13 cellular contexts compared by ENCODE assay signal in the genomic region with DNA sequence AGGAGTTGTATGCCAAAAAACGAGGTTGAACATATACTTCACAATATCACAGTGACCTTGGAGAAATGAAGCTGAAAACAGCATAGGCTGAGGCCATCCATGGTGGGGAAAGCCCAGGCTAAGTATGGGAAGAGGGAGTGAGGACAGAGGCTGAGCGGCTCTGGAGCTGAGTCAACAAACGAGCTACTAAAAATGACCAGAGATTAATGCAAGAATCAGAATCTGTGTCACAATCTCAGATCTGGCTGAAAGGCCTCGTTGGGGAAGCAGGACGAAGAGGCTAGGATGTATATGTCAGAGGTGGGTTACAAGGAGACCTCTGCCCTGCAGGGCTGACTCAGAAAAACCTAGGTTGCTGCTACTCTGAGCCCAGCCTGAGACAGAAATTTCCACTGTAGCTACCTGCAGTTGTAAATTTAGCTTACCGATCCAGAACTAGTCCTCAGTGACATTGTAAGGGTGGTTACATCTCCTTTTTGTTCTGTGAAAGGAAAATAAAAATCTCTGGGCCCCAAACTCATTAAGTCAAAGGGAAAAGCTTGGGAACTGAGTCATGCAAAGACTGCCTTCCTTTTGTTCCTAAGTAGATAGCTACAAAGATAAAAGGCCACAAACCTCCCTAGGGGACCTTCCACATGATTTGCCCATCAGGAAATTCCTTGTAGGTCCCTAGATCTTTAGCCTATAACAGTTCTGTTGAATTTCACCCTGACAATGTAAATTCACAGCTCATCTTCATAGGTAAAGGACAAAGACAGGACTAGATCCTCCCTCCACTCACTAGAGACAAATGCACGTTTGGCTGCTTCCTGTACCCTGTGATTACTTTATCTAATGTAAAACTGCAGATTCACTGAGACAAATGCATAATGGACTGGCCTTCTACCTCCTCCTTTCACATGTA. TPM values are rescaled to one million over a fixed set of nuclear protein-coding genes. Genes with fewer than 3 reads are reported as not detected.
DNase-seq lines count a peak whose midpoint lies in the region; TF ChIP-seq lines count a peak whose summit lies in the region.
"Had no signal": no experiment of that assay in that cellular context is flagged by ENCODE, and none has a peak within 500 bp of the region (broad histone marks: within the 10 kb centered on the region; RNA-seq: fewer than 3 reads in every experiment).

No MANE protein-coding gene starts in this region.

- H3K27me3 Mint-ChIP-seq in type B pancreatic cell, result peaks cover 11% of the 10 kb centered on the region
- peaks cover 26% of the 10 kb centered on the region for H3K27me3 Mint-ChIP-seq in activated CD4-positive, alpha-beta T cell treated with anti-CD3 and anti-CD28 coated beads, Interleukin-2, amount 10 ng/mL, durations not matched to agents 7 days and 5 days
- H3K27me3 Mint-ChIP-seq: activated T-helper 17 cell treated with anti-CD3 and anti-CD28 coated beads, Interleukin-2, amount 50 U/mL, for 72 hours had no signal

- H3K4me3 Mint-ChIP-seq in type B pancreatic cell, result peak overlapping the region; percentile 16
- no peak overlapping the region for H3K4me3 Mint-ChIP-seq in activated CD4-positive, alpha-beta T cell treated with anti-CD3 and anti-CD28 coated beads, Interleukin-2, amount 10 ng/mL, durations not matched to agents 7 days and 5 days
- H3K4me3 Mint-ChIP-seq: activated T-helper 17 cell treated with anti-CD3 and anti-CD28 coated beads, Interleukin-2, amount 50 U/mL, for 72 hours had no signal

- TF ChIP-seq CTCF in left ventricle myocardium inferior (IDR thresholded peaks at IDR 0.05; ENCODE audit: borderline replicate concordance) (no peak), right atrium auricular region (IDR thresholded peaks at IDR 0.05) (no peak), fibroblast of villous mesenchyme (IDR thresholded peaks at IDR 0.05; ENCODE audit: insufficient read depth, low read depth, low read length) (no peak), type B pancreatic cell (conservative IDR thresholded peaks at IDR 0.05) (no peak)

- no peaks in the 10 kb centered on the region for H3K36me3 Mint-ChIP-seq in type B pancreatic cell
- no peaks in the 10 kb centered on the region for H3K36me3 Mint-ChIP-seq in activated CD4-positive, alpha-beta T cell treated with anti-CD3 and anti-CD28 coated beads, Interleukin-2, amount 10 ng/mL, durations not matched to agents 7 days and 5 days (ENCODE audit: low read depth)

- in situ Hi-C loops in SK-MEL-5 (cut with HindIII; ENCODE audit: low pct_unique_long_range_greater_than_20kb, low sequenced_read_pairs), result no loop called here

- H3K9me3 ChIP-seq in left ventricle myocardium inferior (replicated peaks), result no peaks in the 10 kb centered on the region
- H3K9me3 ChIP-seq in right atrium auricular region, result no peaks in the 10 kb centered on the region

- POLR2A ChIA-PET in activated CD4-positive, alpha-beta T cell treated with anti-CD3 and anti-CD28 coated beads, Interleukin-2, amount 10 ng/mL, durations not matched to agents 7 days and 5 days (lab: Charles Lee), result no interaction called here

- H3K4me3 ChIP-seq in left ventricle myocardium inferior, result no peak overlapping the region
- H3K4me3 ChIP-seq in right atrium auricular region, result no peak overlapping the region
- no peak overlapping the region for H3K4me3 ChIP-seq in fibroblast of villous mesenchyme (ENCODE audit: low read depth, low read length)
- H3K4me3 ChIP-seq: skin epidermis had no signal

- intact Hi-C loops in left ventricle myocardium inferior (cut with micrococcal nuclease), result no loop called here

- H3K36me3 ChIP-seq in left ventricle myocardium inferior (no peaks in the 10 kb centered on the region), right atrium auricular region (no peaks in the 10 kb centered on the region)

- H3K27ac ChIP-seq in left ventricle myocardium inferior (replicated peaks), result peak overlapping the region; percentile 77
- H3K27ac ChIP-seq in right atrium auricular region, result peak overlapping the region in 1 of 2 donors; percentile 53
- H3K27ac ChIP-seq: WERI-Rb-1 had no signal

- DNase-seq in left ventricle myocardium inferior, result no peak
- DNase-seq in right atrium auricular region (ENCODE audit: low spot score), result no peak
- DNase-seq in SK-MEL-5 (ENCODE audit: low read depth, low spot score), result peak; percentile 71
- peak; percentile 72 for DNase-seq in fibroblast of villous mesenchyme (ENCODE audit: low read depth)
- no peak for DNase-seq in type B pancreatic cell (ENCODE audit: extremely low spot score, unreplicated experiment)
- no peak for DNase-seq in activated naive CD4-positive, alpha-beta T cell (lab: John Stamatoyannopoulos, UW)
- no peak for DNase-seq in NCI-H524 (lab: John Stamatoyannopoulos, UW)
- no peak for DNase-seq in activated CD4-positive, alpha-beta T cell treated with anti-CD3 and anti-CD28 coated beads, Interleukin-2, amount 10 ng/mL, durations not matched to agents 7 days and 5 days
- DNase-seq: AML-193, MV-4-11, WERI-Rb-1 had no signal

- peaks cover 38% of the 10 kb centered on the region for H3K4me1 Mint-ChIP-seq in type B pancreatic cell (ENCODE audit: unreplicated experiment)
- H3K4me1 Mint-ChIP-seq in activated CD4-positive, alpha-beta T cell treated with anti-CD3 and anti-CD28 coated beads, Interleukin-2, amount 10 ng/mL, durations not matched to agents 7 days and 5 days, result peaks cover 7% of the 10 kb centered on the region

- CTCF ChIA-PET in activated CD4-positive, alpha-beta T cell treated with anti-CD3 and anti-CD28 coated beads, Interleukin-2, amount 10 ng/mL, durations not matched to agents 7 days and 5 days (lab: Charles Lee), result interaction anchor here (1.0 to 1.2 kb wide), 2 partner anchors 10 to 40 kb away, joined by 3 read pairs; no protein-coding TSS in a partner anchor

- H3K27me3 ChIP-seq in left ventricle myocardium inferior (ENCODE audit: low read depth), result no peaks in the 10 kb centered on the region
- no peaks in the 10 kb centered on the region for H3K27me3 ChIP-seq in right atrium auricular region

- H3K27ac Mint-ChIP-seq in type B pancreatic cell, result peak overlapping the region; percentile 5
- no peak overlapping the region for H3K27ac Mint-ChIP-seq in activated CD4-positive, alpha-beta T cell treated with anti-CD3 and anti-CD28 coated beads, Interleukin-2, amount 10 ng/mL, durations not matched to agents 7 days and 5 days
- H3K27ac Mint-ChIP-seq: activated T-helper 17 cell treated with anti-CD3 and anti-CD28 coated beads, Interleukin-2, amount 50 U/mL, for 72 hours had no signal

- H3K4me1 ChIP-seq in left ventricle myocardium inferior, result peaks cover 25% of the 10 kb centered on the region
- H3K4me1 ChIP-seq in right atrium auricular region, result peaks cover 0 to 5% of the 10 kb centered on the region in 2 donors

- H3K9me3 Mint-ChIP-seq in type B pancreatic cell, result no peaks in the 10 kb centered on the region
- no peaks in the 10 kb centered on the region for H3K9me3 Mint-ChIP-seq in activated CD4-positive, alpha-beta T cell treated with anti-CD3 and anti-CD28 coated beads, Interleukin-2, amount 10 ng/mL, durations not matched to agents 7 days and 5 days
- H3K9me3 Mint-ChIP-seq: activated T-helper 17 cell treated with anti-CD3 and anti-CD28 coated beads, Interleukin-2, amount 50 U/mL, for 72 hours had no signal

RNA-seq across cellular contexts. Expression of a gene that starts 8.5 kb away (rescaled TPM):
- 13.9 TPM for total RNA-seq in left ventricle myocardium inferior
- total RNA-seq in right atrium auricular region, result 10 to 100 TPM; 33.8 to 42.2 TPM
- total RNA-seq in SK-MEL-5 (2014; rRNA removed; shearing (Covaris generic)), result 118 and 127 TPM in 2 replicates
- polyA plus RNA-seq in SK-MEL-5 (2015; cell fraction: cytosol; rRNA removed), result 197 and 208 TPM in 2 replicates
- polyA plus RNA-seq in SK-MEL-5 (2015; cell fraction: nucleus; rRNA removed), result 98.1 and 104 TPM in 2 replicates
- total RNA-seq in fibroblast of villous mesenchyme, result 81.5 and 90.7 TPM in 2 replicates
- total RNA-seq in type B pancreatic cell (ENCODE audit: low replicate concordance), result 51.8 and 62.9 TPM in 2 replicates
- 1 to 10 TPM in 1 of 2 experiments, under 1 TPM in 1; 0.69 to 1.2 TPM for total RNA-seq in activated CD4-positive, alpha-beta T cell treated with anti-CD3 and anti-CD28 coated beads, Interleukin-2, amount 10 ng/mL, durations not matched to agents 7 days and 5 days

RNA-seq across cellular contexts. Expression of a gene that starts 47.4 kb away (rescaled TPM):
- total RNA-seq in left ventricle myocardium inferior (15.5 TPM), right atrium auricular region (10 to 100 TPM in 1 of 2 donors, 1 to 10 TPM in 1; 5.4 to 10.6 TPM), fibroblast of villous mesenchyme (16.1 and 17.3 TPM in 2 replicates), type B pancreatic cell (ENCODE audit: low replicate concordance) (50.3 and 56.2 TPM in 2 replicates)
- 66.6 and 75.5 TPM in 2 replicates for total RNA-seq in SK-MEL-5 (2014; rRNA removed; shearing (Covaris generic))
- polyA plus RNA-seq in SK-MEL-5 (2015; cell fraction: cytosol; rRNA removed), result 43.4 and 50.2 TPM in 2 replicates
- polyA plus RNA-seq in SK-MEL-5 (2015; cell fraction: nucleus; rRNA removed), result 100 and 127 TPM in 2 replicates
- 1 to 10 TPM; 8.1 to 8.4 TPM for total RNA-seq in activated CD4-positive, alpha-beta T cell treated with anti-CD3 and anti-CD28 coated beads, Interleukin-2, amount 10 ng/mL, durations not matched to agents 7 days and 5 days

Comparison
In these comparisons a context has a peak if more than half of its experiments do, and no peak if none do; other contexts are left out.
1. DNase-seq: peak in SK-MEL-5 (single experiment) and fibroblast of villous mesenchyme (single experiment); none in left ventricle myocardium inferior (single experiment), right atrium auricular region (single experiment), type B pancreatic cell (single experiment), activated naive CD4-positive, alpha-beta T cell (0 of 4), NCI-H524 (0 of 2) and activated CD4-positive, alpha-beta T cell treated with anti-CD3 and anti-CD28 coated beads, Interleukin-2, amount 10 ng/mL, durations not matched to agents 7 days and 5 days (single experiment).